In genomic region chr2:126325202-126325601, GRCh38 we compare ENCODE assay signal across 20 cellular contexts.
DNase-seq lines count a peak whose midpoint lies in the region; ATAC-seq and TF ChIP-seq lines count a peak whose summit lies in the region.
"Had no signal": no experiment of that assay in that cellular context is flagged by ENCODE, and none has a peak within 500 bp of the region (broad histone marks: within the 10 kb centered on the region; RNA-seq: fewer than 3 reads in every experiment).

No MANE protein-coding gene starts in this region.

- TF ChIP-seq POLR2A in thyroid gland (IDR thresholded peaks at IDR 0.05), result no peak

- no peaks in the 10 kb centered on the region for H3K9me3 ChIP-seq in thyroid gland
- H3K9me3 ChIP-seq: A549 had no signal

- DNase-seq in activated naive CD8-positive, alpha-beta T cell treated with anti-CD3 and anti-CD28 coated beads for 36 hours, result no peak
- no peak for DNase-seq in activated naive CD8-positive, alpha-beta T cell treated with anti-CD3 and anti-CD28 coated beads, Interleukin-2, amount 50 U/mL, for 24 hours
- DNase-seq in G401 (ENCODE audit: low spot score), result peak; percentile 7
- peak; percentile 10 for DNase-seq in RPMI8226
- peak; percentile 9 to 15 for DNase-seq in thyroid gland
- no peak for DNase-seq in pons (ENCODE audit: low spot score)
- DNase-seq in T1000 (lab: John Stamatoyannopoulos, UW), result no peak
- DNase-seq: AML-193; Caco-2; Calu3; CD4-positive, alpha-beta T cell; CD8-positive, alpha-beta T cell; DMS79 treated with DMSO at 0.1 percent for 48 hours; GDM1 had no signal

- no peak overlapping the region for H3K4me3 Mint-ChIP-seq in activated naive CD8-positive, alpha-beta T cell treated with anti-CD3 and anti-CD28 coated beads for 36 hours
- H3K4me3 Mint-ChIP-seq in activated naive CD8-positive, alpha-beta T cell treated with anti-CD3 and anti-CD28 coated beads, Interleukin-2, amount 50 U/mL, for 24 hours, result no peak overlapping the region
- H3K4me3 Mint-ChIP-seq: B cell; CD4-positive, alpha-beta T cell; CD8-positive, alpha-beta T cell had no signal

- no peak for TF ChIP-seq CTCF in thyroid gland (IDR thresholded peaks at IDR 0.05)

- no peaks in the 10 kb centered on the region for H3K36me3 Mint-ChIP-seq in activated naive CD8-positive, alpha-beta T cell treated with anti-CD3 and anti-CD28 coated beads for 36 hours
- H3K36me3 Mint-ChIP-seq in activated naive CD8-positive, alpha-beta T cell treated with anti-CD3 and anti-CD28 coated beads, Interleukin-2, amount 50 U/mL, for 24 hours (ENCODE audit: low read depth), result no peaks in the 10 kb centered on the region
- H3K36me3 Mint-ChIP-seq: CD8-positive, alpha-beta T cell had no signal

- in situ Hi-C loops in G401 (cut with HindIII; ENCODE audit: low sequenced_read_pairs), result no loop called here

- ATAC-seq in activated naive CD8-positive, alpha-beta T cell treated with anti-CD3 and anti-CD28 coated beads, Interleukin-2, amount 50 U/mL, for 24 hours, result no peak
- ATAC-seq: A549; CD8-positive, alpha-beta T cell; GM12878 had no signal

- H3K27me3 ChIP-seq in thyroid gland, result no peaks in the 10 kb centered on the region
- H3K27me3 ChIP-seq: BLaER1 treated with 17β-estradiol and CSF1 and Interleukin-3, amounts not matched to agents 10 nM and 100 nM had no signal

- H3K27ac Mint-ChIP-seq in activated naive CD8-positive, alpha-beta T cell treated with anti-CD3 and anti-CD28 coated beads for 36 hours, result peak overlapping the region; percentile 34
- H3K27ac Mint-ChIP-seq in activated naive CD8-positive, alpha-beta T cell treated with anti-CD3 and anti-CD28 coated beads, Interleukin-2, amount 50 U/mL, for 24 hours, result no peak overlapping the region
- H3K27ac Mint-ChIP-seq: B cell; CD4-positive, alpha-beta T cell; CD8-positive, alpha-beta T cell had no signal

- H3K36me3 ChIP-seq in thyroid gland, result no peaks in the 10 kb centered on the region
- H3K36me3 ChIP-seq: BLaER1 treated with 17β-estradiol and CSF1 and Interleukin-3, amounts not matched to agents 10 nM and 100 nM had no signal

- H3K4me1 Mint-ChIP-seq in activated naive CD8-positive, alpha-beta T cell treated with anti-CD3 and anti-CD28 coated beads for 36 hours, result peaks cover 5% of the 10 kb centered on the region
- H3K4me1 Mint-ChIP-seq in activated naive CD8-positive, alpha-beta T cell treated with anti-CD3 and anti-CD28 coated beads, Interleukin-2, amount 50 U/mL, for 24 hours, result peaks cover 10% of the 10 kb centered on the region
- H3K4me1 Mint-ChIP-seq: B cell had no signal

- no peak overlapping the region for H3K27ac ChIP-seq in thyroid gland
- H3K27ac ChIP-seq: 22Rv1; A549; BLaER1 treated with 17β-estradiol and CSF1 and Interleukin-3, amounts not matched to agents 10 nM and 100 nM; C4-2B had no signal

- no peaks in the 10 kb centered on the region for H3K9me3 Mint-ChIP-seq in activated naive CD8-positive, alpha-beta T cell treated with anti-CD3 and anti-CD28 coated beads for 36 hours
- H3K9me3 Mint-ChIP-seq in activated naive CD8-positive, alpha-beta T cell treated with anti-CD3 and anti-CD28 coated beads, Interleukin-2, amount 50 U/mL, for 24 hours, result peaks cover 6% of the 10 kb centered on the region

- H3K4me1 ChIP-seq in thyroid gland, result no peaks in the 10 kb centered on the region
- H3K4me1 ChIP-seq: A549; BLaER1 treated with 17β-estradiol and CSF1 and Interleukin-3, amounts not matched to agents 10 nM and 100 nM; Caco-2 had no signal

- intact Hi-C loops in thyroid gland (cut with DNase I), result no loop called here

- H3K4me3 ChIP-seq in thyroid gland (replicated peaks in 1 of 3), result no peak overlapping the region
- H3K4me3 ChIP-seq: A549; BLaER1 treated with 17β-estradiol and CSF1 and Interleukin-3, amounts not matched to agents 10 nM and 100 nM; GM12878 had no signal

- 43 to 49% methylated on average over 5 of the region's 5 CpGs for WGBS in thyroid gland, 2 donors

- H3K27me3 Mint-ChIP-seq in activated naive CD8-positive, alpha-beta T cell treated with anti-CD3 and anti-CD28 coated beads for 36 hours, result peaks cover 5% of the 10 kb centered on the region
- H3K27me3 Mint-ChIP-seq in activated naive CD8-positive, alpha-beta T cell treated with anti-CD3 and anti-CD28 coated beads, Interleukin-2, amount 50 U/mL, for 24 hours, result peaks cover 3% of the 10 kb centered on the region
- H3K27me3 Mint-ChIP-seq: B cell had no signal

Comparison
In these comparisons a context has a peak if more than half of its experiments do, and no peak if none do; other contexts are left out.
1. DNase-seq: peak in G401 (single experiment), RPMI8226 (single experiment) and thyroid gland (2 of 2); none in activated naive CD8-positive, alpha-beta T cell treated with anti-CD3 and anti-CD28 coated beads for 36 hours (single experiment), activated naive CD8-positive, alpha-beta T cell treated with anti-CD3 and anti-CD28 coated beads, Interleukin-2, amount 50 U/mL, for 24 hours (single experiment), pons (single experiment) and T1000 (single experiment).